ENCODE assay signal across 23 cellular contexts in genomic region chr10:116870949-116871348, GRCh38. TPM values are rescaled to one million over a fixed set of nuclear protein-coding genes. Genes with fewer than 3 reads are reported as not detected.
"Had no signal": no experiment of that assay in that cellular context is flagged by ENCODE, and none has a peak within 500 bp of the region (broad histone marks: within the 10 kb centered on the region; RNA-seq: fewer than 3 reads in every experiment).

No MANE protein-coding gene starts in this region.

- FAIRE-seq: colon, islet of Langerhans had no signal

- H3K4me3 ChIP-seq: dorsolateral prefrontal cortex, gastroesophageal sphincter, heart left ventricle, neural progenitor cell, prostate gland, skin epidermis, spleen, testis, tibial artery had no signal

- H3K4me1 ChIP-seq: foreskin keratinocyte, gastroesophageal sphincter, heart left ventricle, prostate gland, spleen, testis, tibial artery had no signal

- H3K9me3 ChIP-seq: gastroesophageal sphincter, heart left ventricle, prostate gland, testis, tibial artery had no signal

- H3K27me3 ChIP-seq: dorsolateral prefrontal cortex, neural progenitor cell, testis had no signal

- H3K27ac ChIP-seq: dorsolateral prefrontal cortex, foreskin keratinocyte, gastroesophageal sphincter, heart left ventricle, neural progenitor cell, prostate gland, skin epidermis, spleen, testis, tibial artery had no signal

- H3K36me3 ChIP-seq: gastroesophageal sphincter, heart left ventricle, neural progenitor cell, prostate gland, spleen, tibial artery had no signal

- ATAC-seq: esophagus mucosa; foreskin keratinocyte; gastroesophageal sphincter; heart left ventricle; naive thymus-derived CD4-positive, alpha-beta T cell; right cardiac atrium; stimulated activated memory B cell treated with anti-CD40 and anti-IgM and Interleukin-4, amounts not matched to agents 10 μg/mL and 1 μg/mL and 100 μg/mL, for 72 hours; stimulated activated naive CD8-positive, alpha-beta T cell treated with anti-CD3 and anti-CD28 coated beads, Interleukin-15, Interleukin-2, amounts not matched to agents 100 U/mL and 50 U/mL, for 24 hours had no signal

- DNase-seq: dorsolateral prefrontal cortex; effector CD4-positive, alpha-beta T cell; foreskin keratinocyte; heart left ventricle; hippocampal formation; mesenchymal stem cell; naive thymus-derived CD4-positive, alpha-beta T cell; right cardiac atrium; spleen; stimulated activated CD4-positive, alpha-beta T cell treated with anti-CD3 and anti-CD28 coated beads, Interleukin-4, amount 100 ng/mL, for 4 hours; stimulated activated naive CD8-positive, alpha-beta T cell treated with anti-CD3 and anti-CD28 coated beads, Interleukin-15, Interleukin-2, amounts not matched to agents 100 U/mL and 50 U/mL, for 24 hours; substantia nigra; testis; tibial artery had no signal

RNA-seq across cellular contexts. Expression of gene ENO4, which starts 21.6 kb away (rescaled TPM):
- total RNA-seq: esophagus mucosa; lung microvascular endothelial cell; naive thymus-derived CD4-positive, alpha-beta T cell; spleen had no signal
